In genomic region chr15:68586274-68586961, GRCh38 we compare ENCODE assay signal across 9 cellular contexts. TPM values are rescaled to one million over a fixed set of nuclear protein-coding genes. Genes with fewer than 3 reads are reported as not detected.
DNase-seq lines count a peak whose midpoint lies in the region; FAIRE-seq and TF ChIP-seq lines count a peak whose summit lies in the region.
"Had no signal": no experiment of that assay in that cellular context is flagged by ENCODE, and none has a peak within 500 bp of the region (broad histone marks: within the 10 kb centered on the region; RNA-seq: fewer than 3 reads in every experiment).

No MANE protein-coding gene starts in this region.

- H3K9ac ChIP-seq in HUES48 (ENCODE audit: low read depth, low read length) = no peak overlapping the region
- H3K9ac ChIP-seq in neuronal stem cell (ENCODE audit: low read depth, low read length, poor library complexity) = no peak overlapping the region
- H3K9ac ChIP-seq in kidney (ENCODE audit: low read length in 2 of 2) = no peak overlapping the region

- H3K23ac ChIP-seq in neuronal stem cell (ENCODE audit: low read depth, low read length, poor library complexity) = no peak overlapping the region

- no peak overlapping the region for H2BK120ac ChIP-seq in neuronal stem cell (ENCODE audit: low read depth, low read length)

- H3K27me3 ChIP-seq in HUES48 (ENCODE audit: control insufficient read depth, insufficient read depth, low read length) = peaks cover 3% of the 10 kb centered on the region; the same call in 1 of the 2 replicates
- no peaks in the 10 kb centered on the region for H3K27me3 ChIP-seq in neuronal stem cell (ENCODE audit: control insufficient read depth in 3 of 3, insufficient read depth in 3 of 3, low read depth in 1 of 3, low read length in 3 of 3)

- H3K27ac ChIP-seq in HUES48 (ENCODE audit: low read depth, low read length) (peak overlapping the region; percentile 65), caudate nucleus (ENCODE audit: low read depth, low read length) (peak overlapping the region; percentile 89), neuronal stem cell (replicated peaks; ENCODE audit: low read length) (no peak overlapping the region), kidney (ENCODE audit: low read depth in 2 of 2, low read length in 2 of 2) (no peak overlapping the region)
- H3K27ac ChIP-seq: neutrophil had no signal

- in situ Hi-C loops in G401 (cut with HindIII; ENCODE audit: low sequenced_read_pairs) = no loop called here

- H2AFZ ChIP-seq in neuronal stem cell (ENCODE audit: low read length) = no peak overlapping the region

- H3K4me2 ChIP-seq in neuronal stem cell (ENCODE audit: insufficient read depth, low read length, poor library complexity, severe bottlenecking) = no peak overlapping the region

- H3K79me1 ChIP-seq in neuronal stem cell (ENCODE audit: low read depth, low read length) = no peaks in the 10 kb centered on the region

- H3K14ac ChIP-seq in neuronal stem cell (ENCODE audit: low read length) = no peak overlapping the region

- H2BK5ac ChIP-seq in neuronal stem cell (ENCODE audit: low read length) = no peak overlapping the region

- no peak overlapping the region for H4K8ac ChIP-seq in neuronal stem cell (ENCODE audit: low read depth, low read length)

- no peak overlapping the region for H4K91ac ChIP-seq in neuronal stem cell (ENCODE audit: low read depth, low read length, poor library complexity)

- H2AK5ac ChIP-seq in neuronal stem cell (ENCODE audit: low read depth, low read length) = peak overlapping the region; percentile 6

- H3K4ac ChIP-seq in neuronal stem cell (ENCODE audit: low read length) = no peak overlapping the region

- no peaks in the 10 kb centered on the region for H3K36me3 ChIP-seq in HUES48 (ENCODE audit: control insufficient read depth, insufficient read depth, low read length)
- no peaks in the 10 kb centered on the region for H3K36me3 ChIP-seq in neuronal stem cell (replicated peaks in 1 of 2; ENCODE audit: control insufficient read depth in 2 of 2, insufficient read depth in 2 of 2, low read length in 2 of 2)
- no peaks in the 10 kb centered on the region for H3K36me3 ChIP-seq in kidney (ENCODE audit: control insufficient read depth in 1 of 2, insufficient read depth in 2 of 2, low read length in 2 of 2)
- H3K36me3 ChIP-seq: neutrophil had no signal

- H3K4me3 ChIP-seq in HUES48 (ENCODE audit: low read depth, low read length) = no peak overlapping the region
- no peak overlapping the region for H3K4me3 ChIP-seq in neuronal stem cell (ENCODE audit: low read length in 2 of 2)
- no peak overlapping the region for H3K4me3 ChIP-seq in kidney (ENCODE audit: low read length in 2 of 2)

- TF ChIP-seq CTCF in GM10266 (IDR thresholded peaks at IDR 0.05; ENCODE audit: control insufficient read depth, insufficient read depth, low read depth, missing control alignments) = no peak
- TF ChIP-seq CTCF in kidney (IDR thresholded peaks at IDR 0.05; ENCODE audit: borderline replicate concordance, extremely low read depth, insufficient read depth) = no peak

- no CpG with 5 or more reads among the region's 8 CpGs for WGBS in neuronal stem cell (ENCODE audit: extremely low coverage in 2 of 2, insufficient read length in 2 of 2, insufficient replicate concordance in 1 of 2), 2 donors

- peaks cover 21% of the 10 kb centered on the region for H3K4me1 ChIP-seq in HUES48 (ENCODE audit: control insufficient read depth, insufficient read depth, low read length)
- peaks cover 17 to 27% of the 10 kb centered on the region in 2 donors for H3K4me1 ChIP-seq in neuronal stem cell (ENCODE audit: control insufficient read depth in 2 of 2, insufficient read depth in 1 of 2, low read depth in 1 of 2, low read length in 2 of 2)
- peaks cover 0 to 9% of the 10 kb centered on the region in 2 donors for H3K4me1 ChIP-seq in kidney (ENCODE audit: control insufficient read depth in 1 of 2, insufficient read depth in 1 of 2, low read depth in 1 of 2, low read length in 2 of 2)

- no peak overlapping the region for H3K18ac ChIP-seq in neuronal stem cell (ENCODE audit: low read length)

- no peak overlapping the region for H2BK12ac ChIP-seq in neuronal stem cell (ENCODE audit: low read length)

- no peak for FAIRE-seq in kidney (lab: Jason Lieb, UNC)

- H3K9me3 ChIP-seq in HUES48 (ENCODE audit: control insufficient read depth, insufficient read depth, low read length) (no peaks in the 10 kb centered on the region), neuronal stem cell (replicated peaks in 1 of 2; ENCODE audit: control insufficient read depth in 2 of 2, insufficient read depth in 1 of 2, low read depth in 1 of 2, low read length in 2 of 2) (no peaks in the 10 kb centered on the region), kidney (ENCODE audit: control insufficient read depth in 1 of 2, low read length in 2 of 2) (no peaks in the 10 kb centered on the region)
- H3K9me3 ChIP-seq: neutrophil had no signal

- DNase-seq in COLO829 (ENCODE audit: low spot score) (peak; percentile 22), caudate nucleus (lab: John Stamatoyannopoulos, UW) (peak in 6 of 61 donors; percentile 22 to 64 (median 60)), neuronal stem cell (ENCODE audit: low spot score) (no peak), RPMI8226 (no peak), GM10266 (ENCODE audit: extremely low spot score) (no peak), G401 (ENCODE audit: low spot score) (no peak), kidney (no peak)

- H2BK15ac ChIP-seq in neuronal stem cell (ENCODE audit: low read length) = no peak overlapping the region

- intact Hi-C loops in kidney (cut with DNase I) = no loop called here

RNA-seq across cellular contexts. Expression of gene CORO2B, which starts 7.6 kb away (rescaled TPM):
- polyA plus RNA-seq in neuronal stem cell (2013, experiment 1 of 2) = 6.9 TPM
- 6.8 TPM for polyA plus RNA-seq in neuronal stem cell (2013, experiment 2 of 2)
- total RNA-seq in G401 (2014; rRNA removed; shearing (Covaris generic)) = 1.0 TPM in 1 of 2 replicates, not detected in the other
- 7.9 TPM for total RNA-seq in kidney
- polyA plus RNA-seq in kidney (ENCODE audit: insufficient read depth, low read depth, low replicate concordance) = 9.0 TPM

Comparison
In these comparisons a context has a peak if more than half of its experiments do, and no peak if none do; other contexts are left out.
1. H3K27ac ChIP-seq: peak in HUES48 (single experiment) and caudate nucleus (single experiment); none in neuronal stem cell (single experiment) and kidney (0 of 2).